ENCODE assay signal across 10 cellular contexts in genomic region chr12:46263140-46264017, GRCh38. TPM values are rescaled to one million over a fixed set of nuclear protein-coding genes. Genes with fewer than 3 reads are reported as not detected.
DNase-seq lines count a peak whose midpoint lies in the region; ATAC-seq and TF ChIP-seq lines count a peak whose summit lies in the region.
"Had no signal": no experiment of that assay in that cellular context is flagged by ENCODE, and none has a peak within 500 bp of the region (broad histone marks: within the 10 kb centered on the region; RNA-seq: fewer than 3 reads in every experiment).

No MANE protein-coding gene starts in this region.

- H3K36me3 ChIP-seq in PC-3 (ENCODE audit: low read depth, low read length) (no peaks in the 10 kb centered on the region; the same call in 1 of the 2 replicates), esophagus muscularis mucosa (no peaks in the 10 kb centered on the region)

- intact Hi-C loops in PC-3 (cut with micrococcal nuclease) = loop anchor here (10.0 kb wide), 1 partner anchor 751 kb away; no protein-coding TSS in a partner anchor
- intact Hi-C loops in esophagus muscularis mucosa (cut with DNase I) = loop anchor here (5.0 kb wide), 1 partner anchor 41 kb away; no protein-coding TSS in a partner anchor

- TF ChIP-seq CTCF in PC-3 (conservative IDR thresholded peaks at IDR 0.05; ENCODE audit: low read depth, low read length) (peak; percentile 52; the same call in 1 of the 2 replicates), esophagus muscularis mucosa (IDR thresholded peaks at IDR 0.05) (peak in 2 of 3 experiments; percentile 25 to 48), progenitor cell of endocrine pancreas (IDR thresholded peaks at IDR 0.05; ENCODE audit: unreplicated experiment) (peak; percentile 66)

- no peak overlapping the region for H3K9ac ChIP-seq in PC-3 (ENCODE audit: low read length)

- peak overlapping the region; percentile 80 for H3K4me2 ChIP-seq in PC-3 (ENCODE audit: low read length)

- POLR2A ChIA-PET in PC-3 (lab: Charles Lee; ENCODE audit: unreplicated experiment) = no interaction called here

- H3K27ac ChIP-seq in PC-3 (ENCODE audit: low read length) = 0 out of 2 replicates have a peak overlapping the region, but pooled peaks have one; percentile 5
- H3K27ac ChIP-seq in esophagus muscularis mucosa (replicated peaks in 1 of 4) = peak overlapping the region; percentile 40 to 94 (median 93)

- ATAC-seq in PC-3 = no peak

- no peaks in the 10 kb centered on the region for H3K9me2 ChIP-seq in PC-3 (replicated peaks; ENCODE audit: low read length)

- CTCF ChIA-PET in PC-3 (lab: Charles Lee) = no interaction called here

- no TSS peak for BruUV-seq in PC-3 (replicated peaks; lab: Mats Ljungman, UMichigan)

- no peaks in the 10 kb centered on the region for H3K27me3 Mint-ChIP-seq in progenitor cell of endocrine pancreas

- TF ChIP-seq EP300 in esophagus muscularis mucosa (IDR thresholded peaks at IDR 0.05) = no peak

- H3K27ac Mint-ChIP-seq in progenitor cell of endocrine pancreas = peak overlapping the region; percentile 89

- 80% methylated on average over 6 of the region's 6 CpGs for WGBS in esophagus muscularis mucosa

- H3F3A ChIP-seq in PC-3 (ENCODE audit: low read length, unreplicated experiment) = no peaks in the 10 kb centered on the region

- H2AFZ ChIP-seq in PC-3 (ENCODE audit: low read length) = no peak overlapping the region

- H3K27me3 ChIP-seq in PC-3 (ENCODE audit: low read length) (no peaks in the 10 kb centered on the region), esophagus muscularis mucosa (no peaks in the 10 kb centered on the region)

- H3K9me3 ChIP-seq in PC-3 (ENCODE audit: low read length) (no peaks in the 10 kb centered on the region), esophagus muscularis mucosa (no peaks in the 10 kb centered on the region)

- H4K20me1 ChIP-seq in PC-3 (ENCODE audit: low read length) = peaks cover 83% of the 10 kb centered on the region

- H3K36me3 Mint-ChIP-seq in progenitor cell of endocrine pancreas (ENCODE audit: insufficient read depth) = no peaks in the 10 kb centered on the region

- peak; percentile 8 for DNase-seq in DMS 273 (lab: John Stamatoyannopoulos, UW; ENCODE audit: unreplicated experiment)
- no peak for DNase-seq in DMS 273 treated with DMSO at 0.1 percent for 48 hours (lab: John Stamatoyannopoulos, UW)
- no peak for DNase-seq in PC-3
- DNase-seq in esophagus muscularis mucosa (ENCODE audit: extremely low spot score) = no peak
- DNase-seq in progenitor cell of endocrine pancreas (ENCODE audit: low spot score, unreplicated experiment) = no peak
- DNase-seq in globus pallidus (ENCODE audit: low spot score) = no peak
- DNase-seq in NCI-H345 (lab: John Stamatoyannopoulos, UW) = no peak
- no peak for DNase-seq in stimulated activated CD4-positive, alpha-beta T cell treated with anti-CD3 and anti-CD28 coated beads, Interleukin-4, amount 100 ng/mL, for 1 hour
- DNase-seq: 8988T, NCI-H1436 treated with DMSO at 0.1 percent for 48 hours had no signal

- H3K4me1 Mint-ChIP-seq in progenitor cell of endocrine pancreas (ENCODE audit: low read depth) = peaks cover 15% of the 10 kb centered on the region

- TF ChIP-seq POLR2A in esophagus muscularis mucosa (IDR thresholded peaks at IDR 0.05; ENCODE audit: low read depth) = no peak

- H3K4me3 Mint-ChIP-seq in progenitor cell of endocrine pancreas (ENCODE audit: low read depth) = peak overlapping the region; percentile 23

- H3K4me3 ChIP-seq in PC-3 (ENCODE audit: low read length) = no peak overlapping the region; the same call in 1 of the 2 replicates
- H3K4me3 ChIP-seq in esophagus muscularis mucosa = no peak overlapping the region

- peaks cover 73% of the 10 kb centered on the region for H3K4me1 ChIP-seq in PC-3 (ENCODE audit: insufficient read depth, low read length)
- peaks cover 42 to 87% (median 81%) of the 10 kb centered on the region in 4 donors for H3K4me1 ChIP-seq in esophagus muscularis mucosa

- H3K9me3 Mint-ChIP-seq in progenitor cell of endocrine pancreas (ENCODE audit: low read depth) = no peaks in the 10 kb centered on the region

- H3K79me2 ChIP-seq in PC-3 (ENCODE audit: low read length) = peaks cover 100% of the 10 kb centered on the region

RNA-seq across cellular contexts. Expression of gene SLC38A1, which starts 5.5 kb away (rescaled TPM):
- total RNA-seq in PC-3 (2014; rRNA removed) (101 and 107 TPM in 2 replicates), esophagus muscularis mucosa (100 to 1,000 TPM; 173 to 200 (median 193) TPM), progenitor cell of endocrine pancreas (144 and 146 TPM in 2 replicates)
